In the genomic region with DNA sequence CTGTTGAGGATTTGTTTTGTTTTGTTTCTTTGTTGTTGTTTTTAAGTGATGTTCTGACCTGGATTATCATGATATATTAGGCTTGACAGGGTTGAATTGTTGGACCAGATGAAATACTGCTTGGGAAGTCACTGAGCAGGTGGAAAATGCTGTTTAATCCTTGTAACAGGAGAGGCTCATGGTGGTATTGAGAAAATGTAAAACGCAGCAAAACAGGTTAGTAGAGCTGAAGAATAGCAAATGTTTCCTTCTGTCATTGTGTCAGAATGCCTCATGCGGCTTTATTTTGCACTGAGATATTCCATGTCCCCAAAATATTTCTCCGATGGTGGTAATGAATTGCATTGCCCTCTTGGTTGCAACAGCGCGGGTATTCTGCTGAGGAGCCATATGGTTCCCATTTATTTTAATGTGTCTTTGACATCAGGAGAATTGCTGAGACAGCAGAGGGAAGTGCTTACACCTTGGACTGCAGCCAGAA, we compare ENCODE assay signal across 15 cellular contexts.
DNase-seq lines count a peak whose midpoint lies in the region; FAIRE-seq lines count a peak whose summit lies in the region.
"Had no signal": no experiment of that assay in that cellular context is flagged by ENCODE, and none has a peak within 500 bp of the region (broad histone marks: within the 10 kb centered on the region; RNA-seq: fewer than 3 reads in every experiment).

No MANE protein-coding gene starts in this region.

- no peak overlapping the region for H3K23ac ChIP-seq in mesenchymal stem cell (ENCODE audit: low read length in 2 of 2)

- no peak overlapping the region for H2BK12ac ChIP-seq in mesenchymal stem cell (ENCODE audit: low read length in 2 of 2)

- H2BK120ac ChIP-seq in mesenchymal stem cell (ENCODE audit: low read depth, low read length): no peak overlapping the region

- DNase-seq in DMS 273 (lab: John Stamatoyannopoulos, UW; ENCODE audit: unreplicated experiment): peak; percentile 95
- peak; percentile 75 for DNase-seq in NCI-H1105 (lab: John Stamatoyannopoulos, UW)
- DNase-seq in SJCRH30: peak; percentile 9 to 52
- DNase-seq in mesenchymal stem cell: peak; percentile 14
- no peak for DNase-seq in NK-92 treated with Interleukin-12 subunit alpha and Interleukin-12 subunit beta, amount 100 ng/mL, for 24 hours (lab: John Stamatoyannopoulos, UW)
- no peak for DNase-seq in urothelium cell line (ENCODE audit: low spot score)
- no peak for DNase-seq in stimulated activated CD4-positive, alpha-beta T cell treated with anti-CD3 and anti-CD28 coated beads, Interleukin-1b, Interleukin-23, amount 100 ng/mL, for 48 hours
- no peak for DNase-seq in stimulated activated CD4-positive, alpha-beta T cell treated with anti-CD3 and anti-CD28 coated beads, Interleukin-4, amount 100 ng/mL, for 24 hours
- DNase-seq: activated CD4-positive, alpha-beta T cell treated with anti-CD3 and anti-CD28 coated beads for 48 hours; activated T-cell treated with anti-CD3 and anti-CD28 coated beads, Interleukin-2, amount 50 U/mL, for 72 hours; H7; IMR-90 had no signal

- no peak overlapping the region for H2AFZ ChIP-seq in mesenchymal stem cell (ENCODE audit: low read depth, low read length)
- H2AFZ ChIP-seq: parathyroid adenoma had no signal

- 69% methylated on average over 5 of the region's 5 CpGs for WGBS in mesenchymal stem cell

- H4K91ac ChIP-seq in mesenchymal stem cell (ENCODE audit: low read length): no peak overlapping the region

- H3K36me3 ChIP-seq in SJCRH30: no peaks in the 10 kb centered on the region
- H3K36me3 ChIP-seq in mesenchymal stem cell (ENCODE audit: control insufficient read depth in 1 of 2, insufficient read depth in 2 of 2, low read depth in 1 of 2, low read length in 2 of 2): no peaks in the 10 kb centered on the region
- H3K36me3 ChIP-seq: ascending aorta had no signal

- no peaks in the 10 kb centered on the region for H3K27me3 ChIP-seq in SJCRH30
- no peaks in the 10 kb centered on the region for H3K27me3 ChIP-seq in mesenchymal stem cell (ENCODE audit: control insufficient read depth in 1 of 2, insufficient read depth in 1 of 2, low read length in 2 of 2)
- H3K27me3 ChIP-seq: ascending aorta had no signal

- H3K4ac ChIP-seq in mesenchymal stem cell (ENCODE audit: low read depth in 1 of 2, low read length in 2 of 2): no peak overlapping the region

- no peak overlapping the region for H2BK15ac ChIP-seq in mesenchymal stem cell (ENCODE audit: low read depth, poor library complexity, severe bottlenecking)

- H3K4me1 ChIP-seq in SJCRH30 (peaks cover 13% of the 10 kb centered on the region), mesenchymal stem cell (ENCODE audit: control insufficient read depth, insufficient read depth, low read depth, low read length) (no peaks in the 10 kb centered on the region)
- H3K4me1 ChIP-seq: ascending aorta, parathyroid adenoma had no signal

- no peak overlapping the region for H4K8ac ChIP-seq in mesenchymal stem cell (ENCODE audit: low read length)

- 0 out of 2 replicates have a peak, but pooled peaks cover 2% of the 10 kb centered on the region for H3K9me3 ChIP-seq in SJCRH30 (replicated peaks)
- H3K9me3 ChIP-seq in mesenchymal stem cell (ENCODE audit: control insufficient read depth, low read length): no peaks in the 10 kb centered on the region
- H3K9me3 ChIP-seq: ascending aorta had no signal

- no peak overlapping the region for H3K27ac ChIP-seq in SJCRH30
- H3K27ac ChIP-seq in mesenchymal stem cell (ENCODE audit: low read length, poor library complexity, severe bottlenecking): no peak overlapping the region
- H3K27ac ChIP-seq: ascending aorta, parathyroid adenoma had no signal

- no peak overlapping the region for H2AK5ac ChIP-seq in mesenchymal stem cell (ENCODE audit: low read length, severe bottlenecking)

- H3K14ac ChIP-seq in mesenchymal stem cell (ENCODE audit: low read length in 2 of 2): no peak overlapping the region

- no peaks in the 10 kb centered on the region for H3K79me1 ChIP-seq in mesenchymal stem cell (replicated peaks; ENCODE audit: low read length, poor library complexity, severe bottlenecking)

- H2BK5ac ChIP-seq in mesenchymal stem cell (ENCODE audit: low read depth, low read length, poor library complexity, severe bottlenecking): no peak overlapping the region

- no peak overlapping the region for H3K18ac ChIP-seq in mesenchymal stem cell (ENCODE audit: low read depth in 1 of 2, low read length in 2 of 2)

- no peak for FAIRE-seq in urothelium cell line (lab: Jason Lieb, UNC)
- FAIRE-seq: endothelial cell of umbilical vein had no signal

- H3K4me3 ChIP-seq in SJCRH30 (no peak overlapping the region), mesenchymal stem cell (ENCODE audit: insufficient read depth in 1 of 2, low read depth in 1 of 2, low read length in 2 of 2) (no peak overlapping the region)
- H3K4me3 ChIP-seq: ascending aorta had no signal

- no peak overlapping the region for H3K4me2 ChIP-seq in mesenchymal stem cell (ENCODE audit: low read length, poor library complexity, severe bottlenecking)

- H3K9ac ChIP-seq in mesenchymal stem cell (ENCODE audit: low read length): no peak overlapping the region
- H3K9ac ChIP-seq: parathyroid adenoma had no signal

Comparison
In these comparisons a context has a peak if more than half of its experiments do, and no peak if none do; other contexts are left out.
1. DNase-seq: peak in DMS 273 (single experiment), NCI-H1105 (single experiment), SJCRH30 (2 of 2) and mesenchymal stem cell (single experiment); none in NK-92 treated with Interleukin-12 subunit alpha and Interleukin-12 subunit beta, amount 100 ng/mL, for 24 hours (single experiment), urothelium cell line (single experiment), stimulated activated CD4-positive, alpha-beta T cell treated with anti-CD3 and anti-CD28 coated beads, Interleukin-1b, Interleukin-23, amount 100 ng/mL, for 48 hours (single experiment) and stimulated activated CD4-positive, alpha-beta T cell treated with anti-CD3 and anti-CD28 coated beads, Interleukin-4, amount 100 ng/mL, for 24 hours (single experiment).